14 cellular contexts compared by ENCODE assay signal in genomic region chr5:161535762-161536161, GRCh38. TPM values are rescaled to one million over a fixed set of nuclear protein-coding genes. Genes with fewer than 3 reads are reported as not detected.
DNase-seq lines count a peak whose midpoint lies in the region; ATAC-seq and TF ChIP-seq lines count a peak whose summit lies in the region.
"Had no signal": no experiment of that assay in that cellular context is flagged by ENCODE, and none has a peak within 500 bp of the region (broad histone marks: within the 10 kb centered on the region; RNA-seq: fewer than 3 reads in every experiment).

No MANE protein-coding gene starts in this region.

- H3K27ac ChIP-seq in effector memory CD4-positive, alpha-beta T cell (ENCODE audit: insufficient read depth, low read length, poor library complexity, severe bottlenecking) = no peak overlapping the region
- H3K27ac ChIP-seq: ascending aorta had no signal

- H3K36me3 ChIP-seq in effector memory CD4-positive, alpha-beta T cell (ENCODE audit: control insufficient read depth, insufficient read depth, low read length) = no peaks in the 10 kb centered on the region
- H3K36me3 ChIP-seq: ascending aorta had no signal

- H3K4me3 ChIP-seq in effector memory CD4-positive, alpha-beta T cell (ENCODE audit: insufficient read depth, low read depth, low read length, poor library complexity, severe bottlenecking) = no peak overlapping the region
- H3K4me3 ChIP-seq: ascending aorta had no signal

- no peaks in the 10 kb centered on the region for H3K27me3 ChIP-seq in effector memory CD4-positive, alpha-beta T cell (replicated peaks; ENCODE audit: control insufficient read depth, insufficient read depth, low read length, poor library complexity, severe bottlenecking)
- H3K27me3 ChIP-seq: ascending aorta had no signal

- H3K27ac Mint-ChIP-seq in neural crest cell (ENCODE audit: unreplicated experiment) = no peak overlapping the region
- no peak overlapping the region for H3K27ac Mint-ChIP-seq in stimulated activated effector memory CD8-positive, alpha-beta T cell treated with anti-CD3 and anti-CD28 coated beads, Interleukin-12 subunit alpha, Interleukin-12 subunit beta, amount 100 ng/mL, for 72 hours
- H3K27ac Mint-ChIP-seq: IgD-negative memory B cell, nephron had no signal

- DNase-seq in neural crest cell (ENCODE audit: low read depth, low spot score) (no peak), COLO829 (ENCODE audit: low spot score) (no peak), NCI-H345 treated with DMSO at 0.1 percent for 48 hours (lab: John Stamatoyannopoulos, UW; ENCODE audit: unreplicated experiment) (no peak)
- no peak for DNase-seq in stimulated activated effector memory CD8-positive, alpha-beta T cell treated with anti-CD3 and anti-CD28 coated beads, Interleukin-12 subunit alpha, Interleukin-12 subunit beta, amount 100 ng/mL, for 72 hours (ENCODE audit: low spot score in 2 of 2)
- DNase-seq in effector memory CD4-positive, alpha-beta T cell = no peak
- DNase-seq: activated CD8-positive, alpha-beta memory T cell treated with anti-CD3 and anti-CD28 coated beads, Interleukin-2, amount 50 U/mL, for 4 hours; stimulated activated CD4-positive, alpha-beta T cell treated with anti-CD3 and anti-CD28 coated beads, Interleukin-2, amount 100 ng/mL, for 24 hours; substantia nigra had no signal

- peaks cover 43% of the 10 kb centered on the region for H3K27me3 Mint-ChIP-seq in neural crest cell (ENCODE audit: low read depth)

- no peaks in the 10 kb centered on the region for H3K4me1 Mint-ChIP-seq in neural crest cell
- H3K4me1 Mint-ChIP-seq in stimulated activated effector memory CD8-positive, alpha-beta T cell treated with anti-CD3 and anti-CD28 coated beads, Interleukin-12 subunit alpha, Interleukin-12 subunit beta, amount 100 ng/mL, for 72 hours = no peaks in the 10 kb centered on the region
- H3K4me1 Mint-ChIP-seq: IgD-negative memory B cell, nephron had no signal

- H3K4me3 Mint-ChIP-seq in neural crest cell = no peak overlapping the region
- H3K4me3 Mint-ChIP-seq in stimulated activated effector memory CD8-positive, alpha-beta T cell treated with anti-CD3 and anti-CD28 coated beads, Interleukin-12 subunit alpha, Interleukin-12 subunit beta, amount 100 ng/mL, for 72 hours = no peak overlapping the region
- H3K4me3 Mint-ChIP-seq: IgD-negative memory B cell, nephron had no signal

- H3K9me3 ChIP-seq in effector memory CD4-positive, alpha-beta T cell (ENCODE audit: control insufficient read depth, low read length) = no peaks in the 10 kb centered on the region
- H3K9me3 ChIP-seq: ascending aorta had no signal

- H3K36me3 Mint-ChIP-seq in neural crest cell (ENCODE audit: low read depth) = no peaks in the 10 kb centered on the region
- H3K36me3 Mint-ChIP-seq in stimulated activated effector memory CD8-positive, alpha-beta T cell treated with anti-CD3 and anti-CD28 coated beads, Interleukin-12 subunit alpha, Interleukin-12 subunit beta, amount 100 ng/mL, for 72 hours = no peaks in the 10 kb centered on the region
- H3K36me3 Mint-ChIP-seq: IgD-negative memory B cell had no signal

- H3K9me3 Mint-ChIP-seq in neural crest cell = no peaks in the 10 kb centered on the region
- peaks cover 20% of the 10 kb centered on the region for H3K9me3 Mint-ChIP-seq in stimulated activated effector memory CD8-positive, alpha-beta T cell treated with anti-CD3 and anti-CD28 coated beads, Interleukin-12 subunit alpha, Interleukin-12 subunit beta, amount 100 ng/mL, for 72 hours
- H3K9me3 Mint-ChIP-seq: nephron had no signal

- TF ChIP-seq CTCF in LNCAP (IDR thresholded peaks at IDR 0.05) (peak; percentile 45), neural crest cell (conservative IDR thresholded peaks at IDR 0.05) (peak; percentile 36)

- no peaks in the 10 kb centered on the region for H3K4me1 ChIP-seq in effector memory CD4-positive, alpha-beta T cell (ENCODE audit: control insufficient read depth, insufficient read depth, low read length, poor library complexity, severe bottlenecking)
- H3K4me1 ChIP-seq: ascending aorta had no signal

- ATAC-seq in GM18519 (IDR thresholded peaks at IDR 0.05; ENCODE audit: low FRiP score, unreplicated experiment) (peak; percentile 74), GM21786 (IDR thresholded peaks at IDR 0.05; ENCODE audit: unreplicated experiment) (peak; percentile 83)
- ATAC-seq in stimulated activated effector memory CD8-positive, alpha-beta T cell treated with anti-CD3 and anti-CD28 coated beads, Interleukin-12 subunit alpha, Interleukin-12 subunit beta, amount 100 ng/mL, for 72 hours = no peak

RNA-seq across cellular contexts. Expression of gene GABRB2, which starts 10.8 kb away (rescaled TPM):
- 0.05 and 0.21 TPM in 2 replicates for total RNA-seq in neural crest cell
